Comparison of ENCODE assay signal across 1 cellular context in the genomic region with DNA sequence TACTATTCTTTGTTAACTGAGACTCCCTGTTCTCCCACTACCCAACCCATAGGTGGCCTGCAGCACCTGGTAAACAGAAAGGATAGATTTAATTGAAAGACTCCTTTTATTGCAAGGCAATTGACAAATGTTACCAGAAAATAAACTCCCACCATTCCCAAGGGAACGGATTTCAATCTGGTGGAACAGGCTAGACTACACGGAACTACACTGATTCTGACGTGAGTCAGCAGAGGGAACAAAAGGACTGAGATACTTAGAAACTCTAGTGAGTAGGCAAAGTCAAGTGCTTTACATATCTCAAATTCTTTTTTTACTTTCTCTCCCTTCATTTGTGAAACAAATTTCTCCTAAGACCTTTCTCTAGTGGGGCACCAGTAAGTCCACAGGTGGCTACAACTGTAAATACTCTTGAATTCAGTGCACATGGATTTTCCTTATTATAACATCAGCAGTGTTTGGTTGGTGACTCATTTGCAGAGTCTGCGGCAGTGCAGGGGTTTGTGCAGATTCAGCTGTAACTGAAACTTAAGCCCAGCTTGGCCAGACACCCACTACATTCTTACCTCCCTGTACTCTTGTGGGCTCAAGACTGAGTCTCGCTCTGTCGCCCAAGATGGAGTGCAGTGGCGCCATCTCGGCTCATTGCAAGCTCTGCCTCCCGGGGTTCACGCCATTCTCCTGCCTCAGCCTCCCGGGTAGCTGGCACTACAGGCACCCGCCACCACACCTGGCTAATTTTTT.
A peak's percentile ranks its signal among the peaks of the same experiment; 100 is the strongest.
TF ChIP-seq lines count a peak whose summit lies in the region.

No MANE protein-coding gene starts in this region.

TF ChIP-seq in HCT116, 20 proteins besides CTCF, POLR2A, EP300 and RAD21 (continued from another document):
- TF ChIP-seq, protein P1, sequence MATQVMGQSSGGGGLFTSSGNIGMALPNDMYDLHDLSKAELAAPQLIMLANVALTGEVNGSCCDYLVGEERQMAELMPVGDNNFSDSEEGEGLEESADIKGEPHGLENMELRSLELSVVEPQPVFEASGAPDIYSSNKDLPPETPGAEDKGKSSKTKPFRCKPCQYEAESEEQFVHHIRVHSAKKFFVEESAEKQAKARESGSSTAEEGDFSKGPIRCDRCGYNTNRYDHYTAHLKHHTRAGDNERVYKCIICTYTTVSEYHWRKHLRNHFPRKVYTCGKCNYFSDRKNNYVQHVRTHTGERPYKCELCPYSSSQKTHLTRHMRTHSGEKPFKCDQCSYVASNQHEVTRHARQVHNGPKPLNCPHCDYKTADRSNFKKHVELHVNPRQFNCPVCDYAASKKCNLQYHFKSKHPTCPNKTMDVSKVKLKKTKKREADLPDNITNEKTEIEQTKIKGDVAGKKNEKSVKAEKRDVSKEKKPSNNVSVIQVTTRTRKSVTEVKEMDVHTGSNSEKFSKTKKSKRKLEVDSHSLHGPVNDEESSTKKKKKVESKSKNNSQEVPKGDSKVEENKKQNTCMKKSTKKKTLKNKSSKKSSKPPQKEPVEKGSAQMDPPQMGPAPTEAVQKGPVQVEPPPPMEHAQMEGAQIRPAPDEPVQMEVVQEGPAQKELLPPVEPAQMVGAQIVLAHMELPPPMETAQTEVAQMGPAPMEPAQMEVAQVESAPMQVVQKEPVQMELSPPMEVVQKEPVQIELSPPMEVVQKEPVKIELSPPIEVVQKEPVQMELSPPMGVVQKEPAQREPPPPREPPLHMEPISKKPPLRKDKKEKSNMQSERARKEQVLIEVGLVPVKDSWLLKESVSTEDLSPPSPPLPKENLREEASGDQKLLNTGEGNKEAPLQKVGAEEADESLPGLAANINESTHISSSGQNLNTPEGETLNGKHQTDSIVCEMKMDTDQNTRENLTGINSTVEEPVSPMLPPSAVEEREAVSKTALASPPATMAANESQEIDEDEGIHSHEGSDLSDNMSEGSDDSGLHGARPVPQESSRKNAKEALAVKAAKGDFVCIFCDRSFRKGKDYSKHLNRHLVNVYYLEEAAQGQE (IDR thresholded peaks at IDR 0.05; ENCODE audit: low read depth): no peak
- peak; percentile 70; the same call in 1 of the 2 replicates for TF ChIP-seq CEBPB (IDR thresholded peaks at IDR 0.05; ENCODE audit: low read depth)
- TF ChIP-seq, protein P2, sequence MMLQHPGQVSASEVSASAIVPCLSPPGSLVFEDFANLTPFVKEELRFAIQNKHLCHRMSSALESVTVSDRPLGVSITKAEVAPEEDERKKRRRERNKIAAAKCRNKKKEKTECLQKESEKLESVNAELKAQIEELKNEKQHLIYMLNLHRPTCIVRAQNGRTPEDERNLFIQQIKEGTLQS (IDR thresholded peaks at IDR 0.05): no peak
- TF ChIP-seq JUND (IDR thresholded peaks at IDR 0.05): peak; percentile 80
- TF ChIP-seq FOSL1 (IDR thresholded peaks at IDR 0.05; ENCODE audit: low read depth): peak; percentile 87
- TF ChIP-seq TCF7L2 (IDR thresholded peaks at IDR 0.05; ENCODE audit: borderline replicate concordance, extremely low read depth, insufficient read depth, insufficient read length): no peak
- peak; percentile 28; the same call in 1 of the 2 replicates for TF ChIP-seq POLR2AphosphoS5 (IDR thresholded peaks at IDR 0.05; ENCODE audit: low read depth, low read length)
- TF ChIP-seq SRF (IDR thresholded peaks at IDR 0.05; ENCODE audit: low read depth): 0 out of 2 replicates have a peak, but pooled peaks have one; percentile 53
- no peak for TF ChIP-seq ZFX (IDR thresholded peaks at IDR 0.05)
